8 cellular contexts compared by ENCODE assay signal in the genomic region with DNA sequence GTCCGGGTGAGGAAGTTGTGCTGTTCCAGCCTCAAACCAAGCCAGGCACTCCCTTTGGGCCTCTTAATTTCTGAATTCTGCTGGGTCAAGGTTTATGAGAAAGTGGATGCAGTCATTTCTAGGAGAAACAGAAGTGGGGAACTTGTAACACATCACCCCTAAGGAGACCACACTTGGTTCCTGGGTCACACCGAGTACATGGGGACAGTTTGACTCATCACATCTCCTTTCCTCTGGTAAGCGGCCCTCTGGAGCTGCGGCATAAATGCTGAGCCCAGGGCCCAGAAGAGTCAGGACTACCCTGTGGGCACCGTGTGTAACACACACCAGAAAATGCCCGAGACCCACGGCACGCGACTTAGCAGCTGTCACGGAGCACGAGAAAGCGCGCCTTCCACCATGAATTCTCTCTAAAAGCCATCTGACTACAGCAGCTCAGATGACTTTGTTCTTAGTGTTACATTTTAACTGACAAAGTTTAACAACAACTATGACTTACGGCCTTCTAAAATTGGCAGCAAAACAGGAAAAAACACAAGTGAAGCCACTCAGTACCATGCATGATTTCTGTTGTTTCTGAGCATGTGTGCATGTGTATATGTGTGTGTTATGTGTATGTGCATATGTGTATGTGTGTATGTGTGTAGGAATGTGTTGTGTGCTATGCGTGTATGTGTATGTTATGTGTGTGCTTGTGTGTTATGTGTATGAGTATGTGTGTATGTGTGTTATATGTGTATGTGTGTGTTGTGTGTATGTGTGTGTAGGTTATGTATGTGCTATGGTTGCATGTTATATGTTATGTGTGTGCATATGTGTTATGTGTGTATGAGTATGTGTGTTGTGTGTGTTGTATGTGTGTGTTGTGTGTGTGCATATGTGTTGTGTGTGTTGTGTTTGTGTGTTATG. TPM values are rescaled to one million over a fixed set of nuclear protein-coding genes. Genes with fewer than 3 reads are reported as not detected.
A peak's percentile ranks its signal among the peaks of the same experiment; 100 is the strongest.
DNase-seq lines count a peak whose midpoint lies in the region; ATAC-seq and TF ChIP-seq lines count a peak whose summit lies in the region.

No MANE protein-coding gene starts in this region.

- H3F3A ChIP-seq in neural progenitor cell (ENCODE audit: low read depth): peaks cover 39% of the 10 kb centered on the region

- H3K27ac ChIP-seq in Panc1 (ENCODE audit: low read length): peak overlapping the region; percentile 100
- peak overlapping the region; percentile 5 to 92 for H3K27ac ChIP-seq in left lung
- H3K27ac ChIP-seq in neural progenitor cell: no peak overlapping the region

- TF ChIP-seq CTCF in GM06990 (IDR thresholded peaks at IDR 0.05; ENCODE audit: insufficient read depth, low read length, poor library complexity, severe bottlenecking) (no peak), Panc1 (IDR thresholded peaks at IDR 0.05) (no peak), left lung (IDR thresholded peaks at IDR 0.05) (no peak), neural progenitor cell (IDR thresholded peaks at IDR 0.05) (no peak)

- no peak overlapping the region for H2AFZ ChIP-seq in neural progenitor cell (replicated peaks)

- H3K36me3 Mint-ChIP-seq in neural progenitor cell: no peaks in the 10 kb centered on the region

- H3K4me3 ChIP-seq in GM06990 (replicated peaks; ENCODE audit: low read depth, low read length) (no peak overlapping the region), Panc1 (ENCODE audit: low read depth in 2 of 2, low read length in 2 of 2) (no peak overlapping the region), left lung (no peak overlapping the region), neural progenitor cell (no peak overlapping the region)

- H3K4me1 ChIP-seq in Panc1 (ENCODE audit: control insufficient read depth, insufficient read depth, low read length) (peaks cover 53% of the 10 kb centered on the region), left lung (peaks cover 39 to 98% of the 10 kb centered on the region in 2 donors), neural progenitor cell (peaks cover 26% of the 10 kb centered on the region)

- no peaks in the 10 kb centered on the region for H3K9me3 Mint-ChIP-seq in neural progenitor cell

- H3K4me3 Mint-ChIP-seq in neural progenitor cell: no peak overlapping the region

- POLR2A ChIA-PET in Panc1 (lab: Charles Lee): interaction anchor here (0.6 kb wide), 2 partner anchors 102 to 149 kb away, joined by 3 to 4 read pairs; no protein-coding TSS in a partner anchor

- H3K36me3 ChIP-seq in GM06990 (ENCODE audit: control insufficient read depth, insufficient read depth, low read length) (no peaks in the 10 kb centered on the region), Panc1 (ENCODE audit: control insufficient read depth, insufficient read depth, low read length) (no peaks in the 10 kb centered on the region), left lung (no peaks in the 10 kb centered on the region), neural progenitor cell (no peaks in the 10 kb centered on the region)

- BruUV-seq in Panc1 (replicated peaks; lab: Mats Ljungman, UMichigan): no TSS peak

- intact Hi-C loops in Panc1 (cut with micrococcal nuclease; ENCODE audit: unreplicated experiment) (loop anchor here (5.0 to 10.0 kb wide), 2 partner anchors 203 to 466 kb away; partner anchors contain the start of gene IRF2BP2), left lung (cut with DNase I) (loop anchor here in 1 of 2 donors (5.0 kb wide), 1 partner anchor 356 kb away; no protein-coding TSS in a partner anchor)

- H3K27me3 ChIP-seq in GM06990 (replicated peaks; ENCODE audit: control insufficient read depth, insufficient read depth, low read length): no peaks in the 10 kb centered on the region
- H3K27me3 ChIP-seq in Panc1 (ENCODE audit: control insufficient read depth, insufficient read depth, low read length): no peaks in the 10 kb centered on the region
- H3K27me3 ChIP-seq in left lung: no peaks in the 10 kb centered on the region
- no peaks in the 10 kb centered on the region for H3K27me3 ChIP-seq in neural progenitor cell

- ATAC-seq in GM21447 (IDR thresholded peaks at IDR 0.05; ENCODE audit: unreplicated experiment) (peak; percentile 33), Panc1 (no peak), left lung (no peak)

- H4K20me1 ChIP-seq in neural progenitor cell (ENCODE audit: low read depth): no peaks in the 10 kb centered on the region

- no peak overlapping the region for H3K4me2 ChIP-seq in neural progenitor cell

- peaks cover 8% of the 10 kb centered on the region for H3K27me3 Mint-ChIP-seq in neural progenitor cell (ENCODE audit: insufficient read depth, low read depth)

- H3K9me3 ChIP-seq in Panc1 (ENCODE audit: control insufficient read depth, insufficient read depth, low read depth, low read length) (no peaks in the 10 kb centered on the region), left lung (no peaks in the 10 kb centered on the region), neural progenitor cell (ENCODE audit: low read depth) (no peaks in the 10 kb centered on the region)

- in situ Hi-C loops in Panc1 (cut with HindIII; ENCODE audit: low pct_unique_long_range_greater_than_20kb, low sequenced_read_pairs): loop anchor here (10.0 kb wide), 2 partner anchors 123 to 333 kb away; no protein-coding TSS in a partner anchor

- no peak overlapping the region for H3K9ac ChIP-seq in neural progenitor cell

- DNase-seq in GM06990 (ENCODE audit: extremely low read depth, insufficient read length) (peak; percentile 81), Panc1 (ENCODE audit: low read depth, low spot score) (no peak), left lung (peak; percentile 59 to 81), AML-193 (lab: John Stamatoyannopoulos, UW) (no peak), NCI-H1694 (lab: John Stamatoyannopoulos, UW) (no peak), foreskin melanocyte (no peak), neural progenitor cell (ENCODE audit: low spot score) (no peak)

- no peaks in the 10 kb centered on the region for H3K79me2 ChIP-seq in neural progenitor cell (ENCODE audit: low read depth)

- no peak overlapping the region for H3K27ac Mint-ChIP-seq in neural progenitor cell

- H3K4me1 Mint-ChIP-seq in neural progenitor cell: peaks cover 30% of the 10 kb centered on the region

- CTCF ChIA-PET in Panc1 (lab: Charles Lee): no interaction called here

RNA-seq across cellular contexts. Expression of gene TOMM20, which starts 50.8 kb away (rescaled TPM):
- total RNA-seq in Panc1 (2021; ENCODE audit: unreplicated experiment): 101 TPM
- polyA plus RNA-seq in Panc1 (2012; ENCODE audit: insufficient read length): 73.5 TPM
- total RNA-seq in left lung: 10 to 100 TPM; 71.6 to 89.4 TPM
- 154 and 212 TPM in 2 replicates for total RNA-seq in neural progenitor cell (ENCODE audit: low replicate concordance)

Comparison
In these comparisons a context has a peak if more than half of its experiments do, and no peak if none do; other contexts are left out.
1. DNase-seq: peak in GM06990 (single experiment) and left lung (2 of 2); none in Panc1 (single experiment), AML-193 (0 of 2), NCI-H1694 (single experiment), foreskin melanocyte (single experiment) and neural progenitor cell (single experiment).